In genomic region chr1:199913313-199913712, GRCh38 we compare ENCODE assay signal across 26 cellular contexts.
"Had no signal": no experiment of that assay in that cellular context is flagged by ENCODE, and none has a peak within 500 bp of the region (broad histone marks: within the 10 kb centered on the region; RNA-seq: fewer than 3 reads in every experiment).

No MANE protein-coding gene starts in this region.

- H3K27ac ChIP-seq: hepatocyte, left lung, lower lobe of right lung, neutrophil, pancreas, prostate gland, sigmoid colon, spleen, suprapubic skin, thoracic aorta, tibial artery, upper lobe of right lung had no signal

- DNase-seq: kidney glomerular epithelial cell; left cardiac atrium; left lung; lower lobe of right lung; mammary epithelial cell; mesenchymal stem cell; naive thymus-derived CD8-positive, alpha-beta T cell; occipital lobe; pancreas; posterior cingulate gyrus; right cardiac atrium; sigmoid colon; small intestine; spleen; stimulated activated CD4-positive, alpha-beta T cell treated with anti-CD3 and anti-CD28 coated beads, Interleukin-4, amount 100 ng/mL, for 24 hours; stimulated activated naive CD4-positive, alpha-beta T cell; tibial artery; upper lobe of right lung had no signal

- H3K27me3 ChIP-seq: hepatocyte, left lung, neutrophil, pancreas, sigmoid colon, spleen, suprapubic skin, tibial artery, upper lobe of right lung had no signal

- H3K4me3 ChIP-seq: hepatocyte, left lung, lower lobe of right lung, pancreas, prostate gland, sigmoid colon, spleen, suprapubic skin, thoracic aorta, tibial artery, upper lobe of right lung had no signal

- H2AFZ ChIP-seq: hepatocyte had no signal

- FAIRE-seq: keratinocyte, pancreas, small intestine, urothelium cell line had no signal

- ATAC-seq: left cardiac atrium; left lung; lower lobe of right lung; naive thymus-derived CD8-positive, alpha-beta T cell; pancreas; right cardiac atrium; stimulated activated effector memory CD8-positive, alpha-beta T cell treated with anti-CD3 and anti-CD28 coated beads, Interleukin-12 subunit alpha, Interleukin-12 subunit beta, amount 100 ng/mL, for 72 hours; upper lobe of right lung had no signal

- H3K9me3 ChIP-seq: left lung, lower lobe of right lung, neutrophil, pancreas, prostate gland, sigmoid colon, spleen, suprapubic skin, thoracic aorta, tibial artery, upper lobe of right lung had no signal

- H3K4me2 ChIP-seq: hepatocyte had no signal

- H3K79me2 ChIP-seq: hepatocyte had no signal

- H3K36me3 ChIP-seq: left lung, lower lobe of right lung, neutrophil, pancreas, prostate gland, sigmoid colon, spleen, suprapubic skin, thoracic aorta, tibial artery, upper lobe of right lung had no signal

- H3K4me1 ChIP-seq: left lung, lower lobe of right lung, pancreas, prostate gland, sigmoid colon, spleen, suprapubic skin, tibial artery, upper lobe of right lung had no signal
